ENCODE assay signal across 8 cellular contexts in the genomic region with DNA sequence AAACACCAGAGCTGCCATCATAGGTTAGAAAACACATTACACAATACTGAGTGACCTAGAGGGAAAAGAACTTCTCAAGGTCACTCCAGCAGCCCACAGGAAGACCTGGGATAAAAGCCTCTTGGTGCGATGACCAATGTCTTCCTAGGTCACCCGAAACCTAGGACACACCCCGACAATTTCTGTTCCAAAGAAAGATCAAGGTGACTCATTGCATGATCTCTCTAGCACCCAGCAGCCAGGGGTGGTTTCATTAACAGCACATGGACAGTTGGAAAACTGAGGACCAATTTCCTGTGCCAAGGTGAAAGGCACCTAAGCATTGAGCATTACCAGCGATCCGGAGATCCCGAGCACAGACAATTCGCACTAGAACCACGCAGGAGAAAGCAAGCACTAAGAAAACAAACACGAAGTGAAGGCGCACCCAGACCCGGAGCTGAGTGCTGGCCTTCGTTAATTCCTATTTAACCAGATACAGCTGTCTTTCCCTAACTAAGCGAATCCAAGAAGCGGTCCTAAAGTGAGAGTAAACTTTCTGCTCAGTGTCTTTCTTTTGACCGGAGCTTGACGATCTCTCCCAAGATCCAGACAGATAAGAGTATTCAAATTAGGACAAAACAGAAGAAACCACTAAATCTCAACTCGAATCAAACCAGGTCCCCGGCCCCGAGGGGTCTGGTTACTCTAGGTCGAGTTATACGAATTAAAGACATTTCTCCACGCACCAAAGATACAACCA. TPM values are rescaled to one million over a fixed set of nuclear protein-coding genes. Genes with fewer than 3 reads are reported as not detected.
DNase-seq lines count a peak whose midpoint lies in the region; ATAC-seq and TF ChIP-seq lines count a peak whose summit lies in the region.

No MANE protein-coding gene starts in this region.

- peaks cover 16% of the 10 kb centered on the region for H3K4me1 Mint-ChIP-seq in activated CD4-positive, alpha-beta T cell treated with anti-CD3 and anti-CD28 coated beads, Interleukin-2, amount 10 ng/mL, durations not matched to agents 24 days and 14 days
- peaks cover 19 to 22% of the 10 kb centered on the region in 2 donors for H3K4me1 Mint-ChIP-seq in natural killer cell treated with Interleukin-12 subunit alpha and Interleukin-12 subunit beta and Interleukin-15 and Interleukin-18, amount 100 ng/mL, for 72 hours (ENCODE audit: low read depth in 2 of 2)

- peak overlapping the region; percentile 59 for H3K4me3 ChIP-seq in epithelial cell of proximal tubule (ENCODE audit: low read depth, low read length)

- no peaks in the 10 kb centered on the region for H3K36me3 Mint-ChIP-seq in activated CD4-positive, alpha-beta T cell treated with anti-CD3 and anti-CD28 coated beads, Interleukin-2, amount 10 ng/mL, durations not matched to agents 24 days and 14 days (ENCODE audit: low read depth)
- H3K36me3 Mint-ChIP-seq in natural killer cell treated with Interleukin-12 subunit alpha and Interleukin-12 subunit beta and Interleukin-15 and Interleukin-18, amount 100 ng/mL, for 72 hours: peaks cover 4% of the 10 kb centered on the region

- no peak for ATAC-seq in natural killer cell treated with Interleukin-12 subunit alpha and Interleukin-12 subunit beta and Interleukin-15 and Interleukin-18, amount 100 ng/mL, for 72 hours

- H3K9me3 Mint-ChIP-seq in activated CD4-positive, alpha-beta T cell treated with anti-CD3 and anti-CD28 coated beads, Interleukin-2, amount 10 ng/mL, durations not matched to agents 24 days and 14 days: no peaks in the 10 kb centered on the region
- H3K9me3 Mint-ChIP-seq in natural killer cell treated with Interleukin-12 subunit alpha and Interleukin-12 subunit beta and Interleukin-15 and Interleukin-18, amount 100 ng/mL, for 72 hours: no peaks in the 10 kb centered on the region

- peak overlapping the region; percentile 30 for H3K27ac Mint-ChIP-seq in activated CD4-positive, alpha-beta T cell treated with anti-CD3 and anti-CD28 coated beads, Interleukin-2, amount 10 ng/mL, durations not matched to agents 24 days and 14 days
- no peak overlapping the region for H3K27ac Mint-ChIP-seq in natural killer cell treated with Interleukin-12 subunit alpha and Interleukin-12 subunit beta and Interleukin-15 and Interleukin-18, amount 100 ng/mL, for 72 hours

- peak; percentile 57 for DNase-seq in activated CD4-positive, alpha-beta T cell treated with anti-CD3 and anti-CD28 coated beads, Interleukin-2, amount 10 ng/mL, durations not matched to agents 24 days and 14 days
- no peak for DNase-seq in activated CD4-positive, alpha-beta T cell treated with anti-CD3 and anti-CD28 coated beads for 4 hours
- peak; percentile 48 for DNase-seq in RKO (ENCODE audit: low spot score)
- no peak for DNase-seq in epithelial cell of proximal tubule (ENCODE audit: low read depth)
- DNase-seq in natural killer cell treated with Interleukin-12 subunit alpha and Interleukin-12 subunit beta and Interleukin-15 and Interleukin-18, amount 100 ng/mL, for 72 hours (ENCODE audit: low spot score): no peak
- no peak for DNase-seq in SW 1271 (lab: John Stamatoyannopoulos, UW)
- DNase-seq in activated gamma-delta T cell (lab: John Stamatoyannopoulos, UW): no peak
- no peak for DNase-seq in activated CD4-positive, CD25-positive, alpha-beta regulatory T cell treated with anti-CD3 and anti-CD28 coated beads, Interleukin-2, amount 50 U/mL, for 72 hours

- peaks cover 54% of the 10 kb centered on the region for H3K27me3 Mint-ChIP-seq in activated CD4-positive, alpha-beta T cell treated with anti-CD3 and anti-CD28 coated beads, Interleukin-2, amount 10 ng/mL, durations not matched to agents 24 days and 14 days
- peaks cover 24 to 41% of the 10 kb centered on the region in 2 donors for H3K27me3 Mint-ChIP-seq in natural killer cell treated with Interleukin-12 subunit alpha and Interleukin-12 subunit beta and Interleukin-15 and Interleukin-18, amount 100 ng/mL, for 72 hours

- H3K4me3 Mint-ChIP-seq in activated CD4-positive, alpha-beta T cell treated with anti-CD3 and anti-CD28 coated beads, Interleukin-2, amount 10 ng/mL, durations not matched to agents 24 days and 14 days: peak overlapping the region; percentile 84
- H3K4me3 Mint-ChIP-seq in natural killer cell treated with Interleukin-12 subunit alpha and Interleukin-12 subunit beta and Interleukin-15 and Interleukin-18, amount 100 ng/mL, for 72 hours: peak overlapping the region; percentile 80

- no peak for TF ChIP-seq CTCF in epithelial cell of proximal tubule (conservative IDR thresholded peaks at IDR 0.05; ENCODE audit: low read depth, low read length)

- intact Hi-C loops in activated CD4-positive, alpha-beta T cell treated with anti-CD3 and anti-CD28 coated beads, Interleukin-2, amount 10 ng/mL, durations not matched to agents 24 days and 14 days (cut with micrococcal nuclease): loop anchor here (2.0 kb wide), 1 partner anchor 77 kb away; a partner anchor contains a TSS

RNA-seq across cellular contexts. Expression of a gene that starts 1.4 kb away (rescaled TPM):
- 0.19 and 0.31 TPM in 2 replicates for total RNA-seq in activated CD4-positive, alpha-beta T cell treated with anti-CD3 and anti-CD28 coated beads, Interleukin-2, amount 10 ng/mL, durations not matched to agents 24 days and 14 days
- total RNA-seq in epithelial cell of proximal tubule: 0.14 and 0.52 TPM in 2 replicates
- under 1 TPM; 0.40 to 0.64 TPM for total RNA-seq in natural killer cell treated with Interleukin-12 subunit alpha and Interleukin-12 subunit beta and Interleukin-15 and Interleukin-18, amount 100 ng/mL, for 72 hours

Comparison
In these comparisons a context has a peak if more than half of its experiments do, and no peak if none do; other contexts are left out.
1. DNase-seq: peak in activated CD4-positive, alpha-beta T cell treated with anti-CD3 and anti-CD28 coated beads, Interleukin-2, amount 10 ng/mL, durations not matched to agents 24 days and 14 days (single experiment) and RKO (single experiment); none in activated CD4-positive, alpha-beta T cell treated with anti-CD3 and anti-CD28 coated beads for 4 hours (0 of 2), epithelial cell of proximal tubule (single experiment), natural killer cell treated with Interleukin-12 subunit alpha and Interleukin-12 subunit beta and Interleukin-15 and Interleukin-18, amount 100 ng/mL, for 72 hours (single experiment), SW 1271 (0 of 2), activated gamma-delta T cell (single experiment) and activated CD4-positive, CD25-positive, alpha-beta regulatory T cell treated with anti-CD3 and anti-CD28 coated beads, Interleukin-2, amount 50 U/mL, for 72 hours (single experiment).